In the genomic region with DNA sequence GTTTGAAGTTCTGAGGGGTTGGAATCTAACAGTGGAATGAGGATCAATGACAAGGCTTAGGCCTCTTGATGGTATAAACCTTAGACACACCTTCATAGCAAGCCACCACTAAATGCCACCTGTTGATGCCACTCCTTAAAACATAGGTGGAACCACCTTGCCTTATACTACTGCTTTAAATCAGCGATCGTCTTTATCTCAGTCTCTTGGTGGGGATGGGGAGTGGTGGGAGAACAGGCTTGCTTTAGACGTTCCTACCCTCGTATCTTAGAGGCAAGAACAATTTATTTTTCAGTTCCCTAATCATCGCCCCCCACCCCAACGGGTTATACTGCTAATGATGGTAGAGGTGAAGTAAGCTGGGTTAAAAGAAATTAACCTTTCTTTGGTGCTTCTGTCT, we compare ENCODE assay signal across 1 cellular context.
TF ChIP-seq lines count a peak whose summit lies in the region.

No MANE protein-coding gene starts in this region.

TF ChIP-seq in HepG2, 621 proteins besides CTCF, POLR2A, EP300 and RAD21:
- TF ChIP-seq MTF2 (CRISPR knock-in tag; IDR thresholded peaks at IDR 0.05; ENCODE audit: borderline replicate concordance) (no peak), ZFX (CRISPR knock-in tag; IDR thresholded peaks at IDR 0.05; ENCODE audit: low read depth) (peak; percentile 10; the same call in 1 of the 2 replicates), NKX3-1 (CRISPR knock-in tag; IDR thresholded peaks at IDR 0.05) (0 out of 2 replicates have a peak, but pooled peaks have one; percentile 7), EZH2 (conservative IDR thresholded peaks at IDR 0.05; ENCODE audit: low read depth, low read length) (no peak), CREB1 (IDR thresholded peaks at IDR 0.05) (no peak), CREB1 (CRISPR knock-in tag; IDR thresholded peaks at IDR 0.05) (0 out of 2 replicates have a peak, but pooled peaks have one; percentile 8)
